Comparison of ENCODE assay signal across 17 cellular contexts in genomic region chr11:114273890-114274635, GRCh38. TPM values are rescaled to one million over a fixed set of nuclear protein-coding genes. Genes with fewer than 3 reads are reported as not detected.
DNase-seq lines count a peak whose midpoint lies in the region; ATAC-seq and TF ChIP-seq lines count a peak whose summit lies in the region.
"Had no signal": no experiment of that assay in that cellular context is flagged by ENCODE, and none has a peak within 500 bp of the region (broad histone marks: within the 10 kb centered on the region; RNA-seq: fewer than 3 reads in every experiment).

No MANE protein-coding gene starts in this region.

- intact Hi-C loops in right lobe of liver (cut with DNase I) = no loop called here
- intact Hi-C loops in vagina (cut with DNase I) = loop anchor here (10.0 kb wide), 1 partner anchor 491 kb away; no protein-coding TSS in a partner anchor

- H3K4me1 ChIP-seq in liver (ENCODE audit: control insufficient read depth in 4 of 4, insufficient read depth in 4 of 4, low read length in 3 of 4) (peaks cover 4 to 57% (median 35%) of the 10 kb centered on the region in 4 donors), right lobe of liver (peaks cover 0 to 41% (median 9%) of the 10 kb centered on the region in 4 donors), vagina (no peaks in the 10 kb centered on the region)
- H3K4me1 ChIP-seq: A549, HAP-1 had no signal

- no peaks in the 10 kb centered on the region for H3K4me1 Mint-ChIP-seq in osteocyte (ENCODE audit: unreplicated experiment)

- H3K9me3 ChIP-seq in liver (ENCODE audit: control insufficient read depth in 4 of 4, low read length in 3 of 4) (no peaks in the 10 kb centered on the region), right lobe of liver (no peaks in the 10 kb centered on the region), vagina (no peaks in the 10 kb centered on the region)
- H3K9me3 ChIP-seq: A549, Caco-2, HAP-1 had no signal

- H3K4me3 ChIP-seq in liver (ENCODE audit: low read depth in 1 of 3, low read length in 3 of 3) (no peak overlapping the region), right lobe of liver (no peak overlapping the region), vagina (no peak overlapping the region)
- H3K4me3 ChIP-seq: A549, GM23248, HAP-1 had no signal

- WGBS in liver = 84% methylated on average over 5 of the region's 5 CpGs
- WGBS in right lobe of liver (ENCODE audit: insufficient coverage, low coverage, low lambda C conversion rate, missing lambda C conversion rate) = 77% methylated on average over 5 of the region's 5 CpGs

- no peaks in the 10 kb centered on the region for H3K36me3 Mint-ChIP-seq in osteocyte (ENCODE audit: unreplicated experiment)

- no peak for TF ChIP-seq RAD21 in liver (IDR thresholded peaks at IDR 0.05)

- no peak for ATAC-seq in right lobe of liver
- ATAC-seq in GM21367 (IDR thresholded peaks at IDR 0.05; ENCODE audit: unreplicated experiment) = no peak
- ATAC-seq: A549, HepG2 had no signal

- H3K27ac ChIP-seq in liver (ENCODE audit: low read depth in 1 of 2, low read length in 2 of 2) = peak overlapping the region; percentile 13 to 42
- no peak overlapping the region for H3K27ac ChIP-seq in right lobe of liver
- no peak overlapping the region for H3K27ac ChIP-seq in vagina
- H3K27ac ChIP-seq: 22Rv1, A549, C4-2B, GM23248 had no signal

- no peak overlapping the region for H3K27ac Mint-ChIP-seq in osteocyte (ENCODE audit: unreplicated experiment)
- H3K27ac Mint-ChIP-seq: CD4-positive, alpha-beta T cell had no signal

- no peak overlapping the region for H3K9ac ChIP-seq in liver (ENCODE audit: low read depth in 1 of 2, low read length in 2 of 2)
- H3K9ac ChIP-seq: GM23248 had no signal

- no peaks in the 10 kb centered on the region for H3K27me3 ChIP-seq in liver (ENCODE audit: control insufficient read depth in 4 of 4, insufficient read depth in 4 of 4, low read length in 3 of 4)
- H3K27me3 ChIP-seq in right lobe of liver = no peaks in the 10 kb centered on the region
- H3K27me3 ChIP-seq in vagina = no peaks in the 10 kb centered on the region

- H3K4me3 Mint-ChIP-seq in osteocyte (ENCODE audit: unreplicated experiment) = no peak overlapping the region
- H3K4me3 Mint-ChIP-seq: CD4-positive, alpha-beta T cell had no signal

- DNase-seq in activated CD8-positive, alpha-beta memory T cell treated with anti-CD3 and anti-CD28 coated beads for 24 hours = peak; percentile 21
- DNase-seq in activated CD8-positive, alpha-beta memory T cell treated with anti-CD3 and anti-CD28 coated beads, Interleukin-2, amount 50 U/mL, for 4 hours = no peak
- DNase-seq in right lobe of liver (no peak), osteocyte (ENCODE audit: extremely low spot score, unreplicated experiment) (peak; percentile 17), vagina (ENCODE audit: extremely low spot score in 2 of 2) (peak; percentile 49 to 52)
- DNase-seq in activated naive CD4-positive, alpha-beta T cell treated with Interleukin-2 at 50 U/mL for 16 hours = no peak
- DNase-seq: AML-193; Caco-2; CD4-positive, alpha-beta T cell; GM23248 had no signal

- H3K36me3 ChIP-seq in liver (ENCODE audit: control insufficient read depth in 4 of 4, insufficient read depth in 3 of 4, low read depth in 1 of 4, low read length in 3 of 4) (no peaks in the 10 kb centered on the region), right lobe of liver (no peaks in the 10 kb centered on the region), vagina (no peaks in the 10 kb centered on the region)
- H3K36me3 ChIP-seq: HAP-1 had no signal

- no peak for TF ChIP-seq CTCF in liver (IDR thresholded peaks at IDR 0.05; ENCODE audit: low read depth, low read length, missing input control)
- TF ChIP-seq CTCF in right lobe of liver (IDR thresholded peaks at IDR 0.05) = no peak
- TF ChIP-seq CTCF in osteocyte (IDR thresholded peaks at IDR 0.05) = no peak
- TF ChIP-seq CTCF in vagina (IDR thresholded peaks at IDR 0.05) = no peak

- TF ChIP-seq POLR2A in right lobe of liver (IDR thresholded peaks at IDR 0.05) (no peak), vagina (IDR thresholded peaks at IDR 0.05) (no peak)

- H3K27me3 Mint-ChIP-seq in osteocyte (ENCODE audit: unreplicated experiment) = peaks cover 67% of the 10 kb centered on the region

- H3K9me3 Mint-ChIP-seq in osteocyte (ENCODE audit: unreplicated experiment) = no peaks in the 10 kb centered on the region
- H3K9me3 Mint-ChIP-seq: CD4-positive, alpha-beta T cell had no signal

TF ChIP-seq in liver, 16 proteins besides CTCF, POLR2A, EP300 and RAD21:
- TF ChIP-seq RXRA (IDR thresholded peaks at IDR 0.05) = no peak
- TF ChIP-seq GABPA (IDR thresholded peaks at IDR 0.05 in 1 of 2, conservative IDR thresholded peaks at IDR 0.05 in 1 of 2) = no peak
- no peak for TF ChIP-seq FOXA1 (IDR thresholded peaks at IDR 0.05)
- TF ChIP-seq ZBTB33 (IDR thresholded peaks at IDR 0.05) = no peak
- TF ChIP-seq REST (IDR thresholded peaks at IDR 0.05) = no peak
- no peak for TF ChIP-seq MAX (IDR thresholded peaks at IDR 0.05)
- TF ChIP-seq TAF1 (conservative IDR thresholded peaks at IDR 0.05) = no peak
- TF ChIP-seq EGR1 (IDR thresholded peaks at IDR 0.05; ENCODE audit: low read depth in 2 of 2) = no peak
- no peak for TF ChIP-seq FOXA2 (IDR thresholded peaks at IDR 0.05)
- TF ChIP-seq YY1 (IDR thresholded peaks at IDR 0.05) = no peak
- no peak for TF ChIP-seq NR2F2 (IDR thresholded peaks at IDR 0.05)
- TF ChIP-seq SP1 (IDR thresholded peaks at IDR 0.05) = no peak
- no peak for TF ChIP-seq HNF4G (IDR thresholded peaks at IDR 0.05)
- no peak for TF ChIP-seq ATF3 (IDR thresholded peaks at IDR 0.05)
- TF ChIP-seq HNF4A (conservative IDR thresholded peaks at IDR 0.05) = no peak
- no peak for TF ChIP-seq JUND (IDR thresholded peaks at IDR 0.05)

RNA-seq across cellular contexts. Expression of gene NNMT, which starts 22.1 kb away (rescaled TPM):
- total RNA-seq in liver (1,000 to 10,000 TPM in 1 of 2 donors, under 1 TPM in 1; 0.47 to 2,438 TPM), right lobe of liver (1,000 to 10,000 TPM in 4 of 6 experiments, 100 to 1,000 TPM in 2; 634 to 3,368 (median 2,270) TPM), osteocyte (65.4 and 79.5 TPM in 2 replicates), vagina (898 TPM)
- polyA plus RNA-seq in liver = 1,000 to 10,000 TPM; 3,316 to 3,724 TPM
- total RNA-seq: CD4-positive, alpha-beta T cell; HepG2 had no signal

Comparison
In these comparisons a context has a peak if more than half of its experiments do, and no peak if none do; other contexts are left out.
1. DNase-seq: peak in activated CD8-positive, alpha-beta memory T cell treated with anti-CD3 and anti-CD28 coated beads for 24 hours (single experiment), osteocyte (single experiment) and vagina (2 of 2); none in activated CD8-positive, alpha-beta memory T cell treated with anti-CD3 and anti-CD28 coated beads, Interleukin-2, amount 50 U/mL, for 4 hours (single experiment), right lobe of liver (0 of 3) and activated naive CD4-positive, alpha-beta T cell treated with Interleukin-2 at 50 U/mL for 16 hours (single experiment).
2. H3K27ac ChIP-seq: peak in liver (2 of 2); none in right lobe of liver (0 of 3) and vagina (single experiment).